In genomic region chr9:94927048-94927761, GRCh38 we compare ENCODE assay signal across 1 cellular context.
TF ChIP-seq lines count a peak whose summit lies in the region.

No MANE protein-coding gene starts in this region.

TF ChIP-seq in WTC11, 78 proteins besides CTCF, POLR2A, EP300 and RAD21 (continued from another document):
- TF ChIP-seq, protein P1, sequence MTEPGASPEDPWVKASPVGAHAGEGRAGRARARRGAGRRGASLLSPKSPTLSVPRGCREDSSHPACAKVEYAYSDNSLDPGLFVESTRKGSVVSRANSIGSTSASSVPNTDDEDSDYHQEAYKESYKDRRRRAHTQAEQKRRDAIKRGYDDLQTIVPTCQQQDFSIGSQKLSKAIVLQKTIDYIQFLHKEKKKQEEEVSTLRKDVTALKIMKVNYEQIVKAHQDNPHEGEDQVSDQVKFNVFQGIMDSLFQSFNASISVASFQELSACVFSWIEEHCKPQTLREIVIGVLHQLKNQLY (CRISPR knock-in tag; IDR thresholded peaks at IDR 0.05) = no peak
- TF ChIP-seq SMAD3 (CRISPR knock-in tag; IDR thresholded peaks at IDR 0.05; ENCODE audit: borderline replicate concordance) (no peak), ETV6 (CRISPR knock-in tag; IDR thresholded peaks at IDR 0.05) (no peak), OVOL2 (CRISPR knock-in tag; IDR thresholded peaks at IDR 0.05; ENCODE audit: borderline replicate concordance) (no peak), ZNF263 (CRISPR knock-in tag; IDR thresholded peaks at IDR 0.05; ENCODE audit: low read depth) (no peak), STAT6 (CRISPR knock-in tag; conservative IDR thresholded peaks at IDR 0.05; ENCODE audit: low read depth) (no peak), ATF3 (CRISPR knock-in tag; conservative IDR thresholded peaks at IDR 0.05) (no peak), PRDM15 (CRISPR knock-in tag; IDR thresholded peaks at IDR 0.05) (no peak), EMX1 (CRISPR knock-in tag; IDR thresholded peaks at IDR 0.05) (no peak)
- TF ChIP-seq, protein P2, sequence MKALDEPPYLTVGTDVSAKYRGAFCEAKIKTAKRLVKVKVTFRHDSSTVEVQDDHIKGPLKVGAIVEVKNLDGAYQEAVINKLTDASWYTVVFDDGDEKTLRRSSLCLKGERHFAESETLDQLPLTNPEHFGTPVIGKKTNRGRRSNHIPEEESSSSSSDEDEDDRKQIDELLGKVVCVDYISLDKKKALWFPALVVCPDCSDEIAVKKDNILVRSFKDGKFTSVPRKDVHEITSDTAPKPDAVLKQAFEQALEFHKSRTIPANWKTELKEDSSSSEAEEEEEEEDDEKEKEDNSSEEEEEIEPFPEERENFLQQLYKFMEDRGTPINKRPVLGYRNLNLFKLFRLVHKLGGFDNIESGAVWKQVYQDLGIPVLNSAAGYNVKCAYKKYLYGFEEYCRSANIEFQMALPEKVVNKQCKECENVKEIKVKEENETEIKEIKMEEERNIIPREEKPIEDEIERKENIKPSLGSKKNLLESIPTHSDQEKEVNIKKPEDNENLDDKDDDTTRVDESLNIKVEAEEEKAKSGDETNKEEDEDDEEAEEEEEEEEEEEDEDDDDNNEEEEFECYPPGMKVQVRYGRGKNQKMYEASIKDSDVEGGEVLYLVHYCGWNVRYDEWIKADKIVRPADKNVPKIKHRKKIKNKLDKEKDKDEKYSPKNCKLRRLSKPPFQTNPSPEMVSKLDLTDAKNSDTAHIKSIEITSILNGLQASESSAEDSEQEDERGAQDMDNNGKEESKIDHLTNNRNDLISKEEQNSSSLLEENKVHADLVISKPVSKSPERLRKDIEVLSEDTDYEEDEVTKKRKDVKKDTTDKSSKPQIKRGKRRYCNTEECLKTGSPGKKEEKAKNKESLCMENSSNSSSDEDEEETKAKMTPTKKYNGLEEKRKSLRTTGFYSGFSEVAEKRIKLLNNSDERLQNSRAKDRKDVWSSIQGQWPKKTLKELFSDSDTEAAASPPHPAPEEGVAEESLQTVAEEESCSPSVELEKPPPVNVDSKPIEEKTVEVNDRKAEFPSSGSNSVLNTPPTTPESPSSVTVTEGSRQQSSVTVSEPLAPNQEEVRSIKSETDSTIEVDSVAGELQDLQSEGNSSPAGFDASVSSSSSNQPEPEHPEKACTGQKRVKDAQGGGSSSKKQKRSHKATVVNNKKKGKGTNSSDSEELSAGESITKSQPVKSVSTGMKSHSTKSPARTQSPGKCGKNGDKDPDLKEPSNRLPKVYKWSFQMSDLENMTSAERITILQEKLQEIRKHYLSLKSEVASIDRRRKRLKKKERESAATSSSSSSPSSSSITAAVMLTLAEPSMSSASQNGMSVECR (CRISPR knock-in tag; IDR thresholded peaks at IDR 0.05; ENCODE audit: borderline replicate concordance) = no peak
- TF ChIP-seq, protein P3, sequence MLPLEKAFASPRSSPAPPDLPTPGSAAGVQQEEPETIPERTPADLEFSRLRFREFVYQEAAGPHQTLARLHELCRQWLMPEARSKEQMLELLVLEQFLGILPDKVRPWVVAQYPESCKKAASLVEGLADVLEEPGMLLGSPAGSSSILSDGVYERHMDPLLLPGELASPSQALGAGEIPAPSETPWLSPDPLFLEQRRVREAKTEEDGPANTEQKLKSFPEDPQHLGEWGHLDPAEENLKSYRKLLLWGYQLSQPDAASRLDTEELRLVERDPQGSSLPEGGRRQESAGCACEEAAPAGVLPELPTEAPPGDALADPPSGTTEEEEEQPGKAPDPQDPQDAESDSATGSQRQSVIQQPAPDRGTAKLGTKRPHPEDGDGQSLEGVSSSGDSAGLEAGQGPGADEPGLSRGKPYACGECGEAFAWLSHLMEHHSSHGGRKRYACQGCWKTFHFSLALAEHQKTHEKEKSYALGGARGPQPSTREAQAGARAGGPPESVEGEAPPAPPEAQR (CRISPR knock-in tag; IDR thresholded peaks at IDR 0.05) = no peak
